Comparison of ENCODE assay signal across 19 cellular contexts in the genomic region with DNA sequence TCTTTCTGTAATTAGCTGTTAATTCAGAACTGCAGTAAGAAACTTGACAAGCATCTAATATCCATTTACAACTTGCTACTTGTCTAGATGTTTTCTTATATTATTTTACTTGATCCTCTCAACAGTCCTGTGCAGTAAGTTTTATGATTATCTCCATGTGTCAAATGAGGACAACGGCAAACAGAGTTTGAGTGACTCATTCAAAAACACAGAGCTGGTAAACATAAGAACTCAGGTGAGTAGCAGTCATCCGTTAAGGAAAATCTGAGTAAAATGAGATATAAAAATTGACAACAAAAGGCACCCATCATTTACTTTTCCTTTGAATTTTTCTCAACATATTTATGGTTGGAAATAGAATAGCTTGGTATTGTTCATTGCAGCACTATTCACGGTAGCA.
DNase-seq lines count a peak whose midpoint lies in the region; ATAC-seq and TF ChIP-seq lines count a peak whose summit lies in the region.
"Had no signal": no experiment of that assay in that cellular context is flagged by ENCODE, and none has a peak within 500 bp of the region (broad histone marks: within the 10 kb centered on the region; RNA-seq: fewer than 3 reads in every experiment).

No MANE protein-coding gene starts in this region.

- H3K9me2 ChIP-seq in Karpas-422 (replicated peaks; ENCODE audit: insufficient read depth, low read length), result no peaks in the 10 kb centered on the region

- H3K36me3 ChIP-seq in Karpas-422 (ENCODE audit: insufficient read depth, low read length), result no peaks in the 10 kb centered on the region
- H3K36me3 ChIP-seq: BLaER1 had no signal

- DNase-seq in Karpas-422, result peak; percentile 23
- DNase-seq in immature natural killer cell, result no peak
- no peak for DNase-seq in activated CD4-positive, alpha-beta T cell treated with anti-CD3 and anti-CD28 coated beads for 4 hours
- no peak for DNase-seq in stimulated activated CD4-positive, alpha-beta T cell treated with anti-CD3 and anti-CD28 coated beads, Interleukin-2, amount 100 ng/mL, for 48 hours
- DNase-seq: CD4-positive, alpha-beta T cell; CD8-positive, alpha-beta memory T cell; DMS79; EL; GDM1; GM23248; H9 had no signal

- no peaks in the 10 kb centered on the region for H3K27me3 ChIP-seq in Karpas-422 (ENCODE audit: low read length)
- H3K27me3 ChIP-seq: BLaER1 had no signal

- no peak overlapping the region for H2AFZ ChIP-seq in Karpas-422 (ENCODE audit: low read length)
- H2AFZ ChIP-seq: GM23248 had no signal

- H3K4me1 Mint-ChIP-seq in immature natural killer cell, result peaks cover 48 to 61% of the 10 kb centered on the region in 2 donors
- H3K4me1 Mint-ChIP-seq: CD8-positive, alpha-beta memory T cell; H9 had no signal

- H3K4me2 ChIP-seq in Karpas-422 (ENCODE audit: low read depth, low read length, poor library complexity, severe bottlenecking), result no peak overlapping the region

- no peaks in the 10 kb centered on the region for H3K79me2 ChIP-seq in Karpas-422 (ENCODE audit: low read length)

- peak overlapping the region in 5 of 6 donors; percentile 6 to 83 (median 55) for H3K27ac Mint-ChIP-seq in immature natural killer cell
- H3K27ac Mint-ChIP-seq: CD4-positive, alpha-beta T cell; CD8-positive, alpha-beta memory T cell; H9 had no signal

- peaks cover 0 to 2% (median 0%) of the 10 kb centered on the region in 3 donors for H3K36me3 Mint-ChIP-seq in immature natural killer cell
- H3K36me3 Mint-ChIP-seq: CD14-positive monocyte; CD8-positive, alpha-beta memory T cell had no signal

- ATAC-seq in GM21367 (IDR thresholded peaks at IDR 0.05; ENCODE audit: unreplicated experiment) (no peak), GM18858 (IDR thresholded peaks at IDR 0.05; ENCODE audit: unreplicated experiment) (no peak)
- ATAC-seq: GM12878, HCT116 had no signal

- no peaks in the 10 kb centered on the region for H3K9me3 ChIP-seq in Karpas-422 (ENCODE audit: low read length)

- no peak overlapping the region for H3K4me3 Mint-ChIP-seq in immature natural killer cell
- H3K4me3 Mint-ChIP-seq: CD14-positive monocyte; CD4-positive, alpha-beta T cell; CD8-positive, alpha-beta memory T cell; H9 had no signal

- TF ChIP-seq CTCF in C4-2B (conservative IDR thresholded peaks at IDR 0.05) (no peak), VCaP (conservative IDR thresholded peaks at IDR 0.05) (no peak)

- H3K4me1 ChIP-seq in Karpas-422 (ENCODE audit: low read length), result no peaks in the 10 kb centered on the region

- H3K9ac ChIP-seq in Karpas-422 (ENCODE audit: low read length), result no peak overlapping the region
- H3K9ac ChIP-seq: BLaER1, GM23248 had no signal

- H3K4me3 ChIP-seq in Karpas-422 (ENCODE audit: low read length), result no peak overlapping the region
- H3K4me3 ChIP-seq: BLaER1, GM12878, GM23248 had no signal

- no peaks in the 10 kb centered on the region for H3K9me3 Mint-ChIP-seq in immature natural killer cell
- H3K9me3 Mint-ChIP-seq: CD4-positive, alpha-beta T cell; CD8-positive, alpha-beta memory T cell; H9 had no signal

- H4K20me1 ChIP-seq in Karpas-422 (ENCODE audit: insufficient read depth, low read depth, low read length), result no peaks in the 10 kb centered on the region
- H4K20me1 ChIP-seq: BLaER1 had no signal

- H3K27me3 Mint-ChIP-seq in immature natural killer cell (ENCODE audit: low read depth in 3 of 3), result peaks cover 0 to 14% (median 0%) of the 10 kb centered on the region in 3 donors
- H3K27me3 Mint-ChIP-seq: CD4-positive, alpha-beta T cell; CD8-positive, alpha-beta memory T cell had no signal

- H3K27ac ChIP-seq in C4-2B (peak overlapping the region; percentile 66; the same call in 1 of the 2 replicates), Karpas-422 (ENCODE audit: low read length) (no peak overlapping the region), VCaP (peak overlapping the region; percentile 77)
- H3K27ac ChIP-seq: BLaER1, GM23248 had no signal
